ENCODE assay signal across 9 cellular contexts in genomic region chr7:1670894-1671875, GRCh38. TPM values are rescaled to one million over a fixed set of nuclear protein-coding genes. Genes with fewer than 3 reads are reported as not detected.
DNase-seq lines count a peak whose midpoint lies in the region; ATAC-seq and TF ChIP-seq lines count a peak whose summit lies in the region.
"Had no signal": no experiment of that assay in that cellular context is flagged by ENCODE, and none has a peak within 500 bp of the region (broad histone marks: within the 10 kb centered on the region; RNA-seq: fewer than 3 reads in every experiment).

No MANE protein-coding gene starts in this region.

- H3K79me2 ChIP-seq in GM23338 (replicated peaks; ENCODE audit: insufficient read depth) = no peaks in the 10 kb centered on the region

- TF ChIP-seq POLR2A in sigmoid colon (IDR thresholded peaks at IDR 0.05) = no peak

- intact Hi-C loops in sigmoid colon (cut with DNase I) = no loop called here

- no peak overlapping the region for H3K27ac ChIP-seq in GM23338 (ENCODE audit: low read depth)
- H3K27ac ChIP-seq in sigmoid colon = no peak overlapping the region

- DNase-seq in GM23338 (ENCODE audit: low spot score) (no peak), iPS-NIHi11 (ENCODE audit: low spot score) (peak; percentile 27), sigmoid colon (peak; percentile 39), HEK293T (ENCODE audit: extremely low spot score) (no peak), DMS53 treated with DMSO at 0.1 percent for 48 hours (lab: John Stamatoyannopoulos, UW; ENCODE audit: unreplicated experiment) (no peak)
- peak; percentile 11 for DNase-seq in activated CD8-positive, alpha-beta memory T cell treated with anti-CD3 and anti-CD28 coated beads, Interleukin-2, amount 50 U/mL, for 4 hours
- DNase-seq: activated T-cell treated with anti-CD3 and anti-CD28 coated beads, Interleukin-2, amount 50 U/mL, for 48 hours had no signal

- H3K4me1 ChIP-seq in GM23338 (ENCODE audit: insufficient read depth) (peaks cover 12% of the 10 kb centered on the region; the same call in 1 of the 2 replicates), sigmoid colon (peaks cover 0 to 39% (median 37%) of the 10 kb centered on the region in 4 donors)

- CTCF ChIA-PET in HEK293T (lab: Yijun Ruan, JAX) = no interaction called here

- peak overlapping the region; percentile 82 for H3K4me2 ChIP-seq in GM23338

- 24 to 31% methylated on average over 28 of the region's 28 CpGs for WGBS in sigmoid colon, 2 donors

- no peak overlapping the region for H2AFZ ChIP-seq in GM23338

- no peaks in the 10 kb centered on the region for H3K9me3 ChIP-seq in sigmoid colon

- no peak for TF ChIP-seq CTCF in GM23338 (conservative IDR thresholded peaks at IDR 0.05; ENCODE audit: low read depth in 2 of 2)
- TF ChIP-seq CTCF in sigmoid colon (IDR thresholded peaks at IDR 0.05) = no peak

- H3K9me2 ChIP-seq in GM23338 (ENCODE audit: insufficient read depth) = no peaks in the 10 kb centered on the region

- H4K20me1 ChIP-seq in GM23338 (replicated peaks; ENCODE audit: insufficient read depth) = no peaks in the 10 kb centered on the region

- POLR2A ChIA-PET in HEK293T (lab: Yijun Ruan, JAX) = no interaction called here

- no peaks in the 10 kb centered on the region for H3F3A ChIP-seq in GM23338 (replicated peaks; ENCODE audit: low read depth)

- no peak overlapping the region for H3K27ac Mint-ChIP-seq in GM23338
- H3K27ac Mint-ChIP-seq: stimulated activated naive CD8-positive, alpha-beta T cell treated with anti-CD3 and anti-CD28 coated beads, Interleukin-15, Interleukin-2, amounts not matched to agents 100 ng/mL and 50 ng/mL, for 24 hours had no signal

- peaks cover 47% of the 10 kb centered on the region for H3K27me3 Mint-ChIP-seq in GM23338 (ENCODE audit: insufficient read depth, low read depth, poor library complexity)

- peaks cover 5% of the 10 kb centered on the region; the same call in 2 of the 3 replicates for H3K4me1 Mint-ChIP-seq in GM23338

- ATAC-seq in GM23338 (no peak), GM19023 (IDR thresholded peaks at IDR 0.05; ENCODE audit: unreplicated experiment) (no peak)

- peaks cover 60% of the 10 kb centered on the region for H3K27me3 ChIP-seq in GM23338 (ENCODE audit: insufficient read depth)
- peaks cover 56 to 100% (median 100%) of the 10 kb centered on the region in 3 donors for H3K27me3 ChIP-seq in sigmoid colon

- H3K9me3 Mint-ChIP-seq in GM23338 = no peaks in the 10 kb centered on the region
- H3K9me3 Mint-ChIP-seq: stimulated activated naive CD8-positive, alpha-beta T cell treated with anti-CD3 and anti-CD28 coated beads, Interleukin-15, Interleukin-2, amounts not matched to agents 100 ng/mL and 50 ng/mL, for 24 hours had no signal

- H3K36me3 Mint-ChIP-seq in GM23338 (ENCODE audit: low read depth) = no peaks in the 10 kb centered on the region

- peak overlapping the region; percentile 65 for H3K4me3 ChIP-seq in GM23338
- peak overlapping the region in 2 of 4 donors; percentile 12 to 31 for H3K4me3 ChIP-seq in sigmoid colon

- peak overlapping the region; percentile 63 for H3K4me3 Mint-ChIP-seq in GM23338
- H3K4me3 Mint-ChIP-seq: stimulated activated naive CD8-positive, alpha-beta T cell treated with anti-CD3 and anti-CD28 coated beads, Interleukin-15, Interleukin-2, amounts not matched to agents 100 ng/mL and 50 ng/mL, for 24 hours had no signal

- H3K36me3 ChIP-seq in GM23338 (ENCODE audit: insufficient read depth) = no peaks in the 10 kb centered on the region
- no peaks in the 10 kb centered on the region for H3K36me3 ChIP-seq in sigmoid colon

- TF ChIP-seq EP300 in sigmoid colon (IDR thresholded peaks at IDR 0.05) = no peak

TF ChIP-seq in GM23338, 12 proteins besides CTCF, POLR2A, EP300 and RAD21 (continues in another document):
- TF ChIP-seq REST (IDR thresholded peaks at IDR 0.05; ENCODE audit: unreplicated experiment) (no peak), ETS1 (IDR thresholded peaks at IDR 0.05) (no peak)

TF ChIP-seq in HEK293T, 16 proteins besides CTCF, POLR2A, EP300 and RAD21:
- TF ChIP-seq FOXM1 (IDR thresholded peaks at IDR 0.05; ENCODE audit: borderline replicate concordance) (no peak), FOXA1 (IDR thresholded peaks at IDR 0.05) (no peak), LEF1 (IDR thresholded peaks at IDR 0.05; ENCODE audit: borderline replicate concordance) (no peak), HDGF (IDR thresholded peaks at IDR 0.05; ENCODE audit: borderline replicate concordance) (no peak), FOXK2 (IDR thresholded peaks at IDR 0.05) (no peak), CTBP1 (IDR thresholded peaks at IDR 0.05; ENCODE audit: borderline replicate concordance) (no peak), SP1 (IDR thresholded peaks at IDR 0.05) (no peak), BHLHE40 (IDR thresholded peaks at IDR 0.05; ENCODE audit: borderline replicate concordance) (no peak), SUZ12 (IDR thresholded peaks at IDR 0.05) (no peak), ELF4 (IDR thresholded peaks at IDR 0.05) (no peak), TARDBP (IDR thresholded peaks at IDR 0.05) (no peak), ZNF384 (IDR thresholded peaks at IDR 0.05) (no peak), L3MBTL2 (conservative IDR thresholded peaks at IDR 0.05) (no peak)

RNA-seq across cellular contexts. Expression of gene ELFN1, which starts 1.1 kb away (rescaled TPM):
- total RNA-seq in GM23338 (2014; rRNA removed; shearing (Covaris generic)) = 3.5 and 5.0 TPM in 2 replicates
- polyA plus RNA-seq in GM23338 (2016; fragmentation: Nextera tagmentation; extraction: Ambion mirVana) (0.08 and 0.09 TPM in 2 replicates), sigmoid colon (under 1 TPM in 1 of 3 donors, not detected in 2; 0.83 TPM)
- under 1 TPM; 0.33 to 0.55 (median 0.45) TPM for total RNA-seq in sigmoid colon

Comparison
In these comparisons a context has a peak if more than half of its experiments do, and no peak if none do; other contexts are left out.
1. DNase-seq: peak in activated CD8-positive, alpha-beta memory T cell treated with anti-CD3 and anti-CD28 coated beads, Interleukin-2, amount 50 U/mL, for 4 hours (single experiment), iPS-NIHi11 (single experiment) and sigmoid colon (single experiment); none in GM23338 (single experiment), HEK293T (single experiment) and DMS53 treated with DMSO at 0.1 percent for 48 hours (single experiment).